Comparison of ENCODE assay signal across 19 cellular contexts in the genomic region with DNA sequence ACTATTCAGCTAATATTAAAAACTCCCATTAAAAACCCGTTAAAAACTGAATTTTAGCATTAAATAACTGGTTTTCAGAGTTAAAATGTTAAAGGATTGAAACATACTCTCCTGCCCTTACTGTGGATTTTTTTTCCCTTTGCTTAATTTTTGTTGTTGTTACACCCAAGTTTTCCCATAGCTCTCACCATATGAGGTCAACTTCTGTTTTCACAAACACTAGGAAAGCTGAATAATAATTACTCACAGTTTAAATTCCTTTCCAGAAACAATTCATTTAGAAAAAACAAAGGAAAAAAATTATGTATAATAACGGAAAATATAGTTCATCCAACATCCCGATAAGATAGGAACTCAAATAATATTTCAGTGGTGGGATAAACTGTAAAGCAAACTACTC.
A peak's percentile ranks its signal among the peaks of the same experiment; 100 is the strongest.
DNase-seq lines count a peak whose midpoint lies in the region; ATAC-seq and TF ChIP-seq lines count a peak whose summit lies in the region.
"Had no signal": no experiment of that assay in that cellular context is flagged by ENCODE, and none has a peak within 500 bp of the region (broad histone marks: within the 10 kb centered on the region; RNA-seq: fewer than 3 reads in every experiment).

No MANE protein-coding gene starts in this region.

- no peak overlapping the region for H3K4me3 Mint-ChIP-seq in WTC11

- TF ChIP-seq CTCF in WTC11 (IDR thresholded peaks at IDR 0.05) (no peak), fibroblast of mammary gland (conservative IDR thresholded peaks at IDR 0.05; ENCODE audit: control insufficient read depth, insufficient read depth, low read depth, low read length) (no peak)

- no peak overlapping the region for H3K4me3 ChIP-seq in fibroblast of mammary gland (ENCODE audit: control insufficient read depth, low read depth, low read length)
- H3K4me3 ChIP-seq: MG63 had no signal

- peak overlapping the region; percentile 2; the same call in 1 of the 2 replicates for H3K27ac Mint-ChIP-seq in WTC11

- DNase-seq in ELR (ENCODE audit: low read depth) (peak; percentile 15), WTC11 (ENCODE audit: low spot score) (no peak), fibroblast of mammary gland (ENCODE audit: low read depth) (peak; percentile 30), pulmonary artery endothelial cell (ENCODE audit: low read depth, low spot score) (peak; percentile 53), DMS79 treated with DMSO at 0.1 percent for 48 hours (lab: John Stamatoyannopoulos, UW) (no peak)
- no peak for DNase-seq in activated CD4-positive, alpha-beta T cell treated with anti-CD3 and anti-CD28 coated beads for 4 hours
- DNase-seq in activated CD4-positive, CD25-positive, alpha-beta regulatory T cell treated with anti-CD3 and anti-CD28 coated beads, Interleukin-2, amount 50 U/mL, for 72 hours = no peak
- DNase-seq: AML-193, Calu3, GDM1, MG63, NCI-H1105, NCI-H1930, NCI-H2171, NCI-H510A, NCI-H82, SHP77 had no signal

- POLR2A ChIA-PET in WTC11 (lab: Charles Lee) = no interaction called here

- CTCF ChIA-PET in WTC11 (lab: Charles Lee) = no interaction called here

- H3K9me3 Mint-ChIP-seq in WTC11 = no peaks in the 10 kb centered on the region

- no peaks in the 10 kb centered on the region for H3K36me3 Mint-ChIP-seq in WTC11

- no peak for ATAC-seq in WTC11
- ATAC-seq in GM19351 (IDR thresholded peaks at IDR 0.05; ENCODE audit: unreplicated experiment) = no peak
- ATAC-seq: HepG2 had no signal

- peaks cover 28% of the 10 kb centered on the region for H3K4me1 Mint-ChIP-seq in WTC11

- no peaks in the 10 kb centered on the region for H3K27me3 Mint-ChIP-seq in WTC11 (ENCODE audit: low read depth)

TF ChIP-seq in WTC11, 78 proteins besides CTCF, POLR2A, EP300 and RAD21:
- no peak for TF ChIP-seq ZNF425 (CRISPR knock-in tag; conservative IDR thresholded peaks at IDR 0.05)
- TF ChIP-seq TEAD1 (CRISPR knock-in tag; IDR thresholded peaks at IDR 0.05) = no peak
- no peak for TF ChIP-seq FOXJ3 (CRISPR knock-in tag; IDR thresholded peaks at IDR 0.05; ENCODE audit: borderline replicate concordance)
- TF ChIP-seq ATF1 (CRISPR knock-in tag; IDR thresholded peaks at IDR 0.05) = no peak
- TF ChIP-seq ZNF671 (CRISPR knock-in tag; IDR thresholded peaks at IDR 0.05) = no peak
- TF ChIP-seq ZNF121 (CRISPR knock-in tag; IDR thresholded peaks at IDR 0.05) = no peak
- TF ChIP-seq, protein P1, sequence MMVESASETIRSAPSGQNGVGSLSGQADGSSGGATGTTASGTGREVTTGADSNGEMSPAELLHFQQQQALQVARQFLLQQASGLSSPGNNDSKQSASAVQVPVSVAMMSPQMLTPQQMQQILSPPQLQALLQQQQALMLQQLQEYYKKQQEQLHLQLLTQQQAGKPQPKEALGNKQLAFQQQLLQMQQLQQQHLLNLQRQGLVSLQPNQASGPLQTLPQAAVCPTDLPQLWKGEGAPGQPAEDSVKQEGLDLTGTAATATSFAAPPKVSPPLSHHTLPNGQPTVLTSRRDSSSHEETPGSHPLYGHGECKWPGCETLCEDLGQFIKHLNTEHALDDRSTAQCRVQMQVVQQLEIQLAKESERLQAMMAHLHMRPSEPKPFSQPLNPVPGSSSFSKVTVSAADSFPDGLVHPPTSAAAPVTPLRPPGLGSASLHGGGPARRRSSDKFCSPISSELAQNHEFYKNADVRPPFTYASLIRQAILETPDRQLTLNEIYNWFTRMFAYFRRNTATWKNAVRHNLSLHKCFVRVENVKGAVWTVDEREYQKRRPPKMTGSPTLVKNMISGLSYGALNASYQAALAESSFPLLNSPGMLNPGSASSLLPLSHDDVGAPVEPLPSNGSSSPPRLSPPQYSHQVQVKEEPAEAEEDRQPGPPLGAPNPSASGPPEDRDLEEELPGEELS (CRISPR knock-in tag; IDR thresholded peaks at IDR 0.05) = no peak
- no peak for TF ChIP-seq HMGA2 (CRISPR knock-in tag; IDR thresholded peaks at IDR 0.05)
- TF ChIP-seq, protein P2, sequence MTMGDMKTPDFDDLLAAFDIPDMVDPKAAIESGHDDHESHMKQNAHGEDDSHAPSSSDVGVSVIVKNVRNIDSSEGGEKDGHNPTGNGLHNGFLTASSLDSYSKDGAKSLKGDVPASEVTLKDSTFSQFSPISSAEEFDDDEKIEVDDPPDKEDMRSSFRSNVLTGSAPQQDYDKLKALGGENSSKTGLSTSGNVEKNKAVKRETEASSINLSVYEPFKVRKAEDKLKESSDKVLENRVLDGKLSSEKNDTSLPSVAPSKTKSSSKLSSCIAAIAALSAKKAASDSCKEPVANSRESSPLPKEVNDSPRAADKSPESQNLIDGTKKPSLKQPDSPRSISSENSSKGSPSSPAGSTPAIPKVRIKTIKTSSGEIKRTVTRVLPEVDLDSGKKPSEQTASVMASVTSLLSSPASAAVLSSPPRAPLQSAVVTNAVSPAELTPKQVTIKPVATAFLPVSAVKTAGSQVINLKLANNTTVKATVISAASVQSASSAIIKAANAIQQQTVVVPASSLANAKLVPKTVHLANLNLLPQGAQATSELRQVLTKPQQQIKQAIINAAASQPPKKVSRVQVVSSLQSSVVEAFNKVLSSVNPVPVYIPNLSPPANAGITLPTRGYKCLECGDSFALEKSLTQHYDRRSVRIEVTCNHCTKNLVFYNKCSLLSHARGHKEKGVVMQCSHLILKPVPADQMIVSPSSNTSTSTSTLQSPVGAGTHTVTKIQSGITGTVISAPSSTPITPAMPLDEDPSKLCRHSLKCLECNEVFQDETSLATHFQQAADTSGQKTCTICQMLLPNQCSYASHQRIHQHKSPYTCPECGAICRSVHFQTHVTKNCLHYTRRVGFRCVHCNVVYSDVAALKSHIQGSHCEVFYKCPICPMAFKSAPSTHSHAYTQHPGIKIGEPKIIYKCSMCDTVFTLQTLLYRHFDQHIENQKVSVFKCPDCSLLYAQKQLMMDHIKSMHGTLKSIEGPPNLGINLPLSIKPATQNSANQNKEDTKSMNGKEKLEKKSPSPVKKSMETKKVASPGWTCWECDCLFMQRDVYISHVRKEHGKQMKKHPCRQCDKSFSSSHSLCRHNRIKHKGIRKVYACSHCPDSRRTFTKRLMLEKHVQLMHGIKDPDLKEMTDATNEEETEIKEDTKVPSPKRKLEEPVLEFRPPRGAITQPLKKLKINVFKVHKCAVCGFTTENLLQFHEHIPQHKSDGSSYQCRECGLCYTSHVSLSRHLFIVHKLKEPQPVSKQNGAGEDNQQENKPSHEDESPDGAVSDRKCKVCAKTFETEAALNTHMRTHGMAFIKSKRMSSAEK (CRISPR knock-in tag; IDR thresholded peaks at IDR 0.05; ENCODE audit: borderline replicate concordance) = no peak
- no peak for TF ChIP-seq GRHL2 (CRISPR knock-in tag; IDR thresholded peaks at IDR 0.05; ENCODE audit: insufficient replicate concordance, severe bottlenecking)

Comparison
In these comparisons a context has a peak if more than half of its experiments do, and no peak if none do; other contexts are left out.
1. DNase-seq: peak in ELR (single experiment), fibroblast of mammary gland (single experiment) and pulmonary artery endothelial cell (single experiment); none in WTC11 (single experiment), DMS79 treated with DMSO at 0.1 percent for 48 hours (single experiment), activated CD4-positive, alpha-beta T cell treated with anti-CD3 and anti-CD28 coated beads for 4 hours (0 of 2) and activated CD4-positive, CD25-positive, alpha-beta regulatory T cell treated with anti-CD3 and anti-CD28 coated beads, Interleukin-2, amount 50 U/mL, for 72 hours (single experiment).